ENCODE assay signal across 9 cellular contexts in the genomic region with DNA sequence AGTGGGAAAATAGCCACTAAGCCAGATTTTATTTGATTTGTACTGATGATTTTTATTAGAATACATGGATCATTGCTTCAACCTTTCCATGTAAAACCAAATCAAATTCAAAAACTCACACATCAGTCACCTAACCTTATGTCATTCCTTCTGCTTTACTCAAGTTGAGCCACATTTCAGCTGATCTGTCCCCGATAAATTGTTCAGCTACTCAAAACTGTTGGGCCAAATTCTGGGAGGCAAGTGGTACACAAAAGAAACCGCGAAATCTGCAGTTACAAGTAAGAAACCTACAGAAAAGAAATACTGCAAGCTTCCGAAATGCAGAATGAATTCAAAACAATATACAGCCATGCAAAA.
DNase-seq lines count a peak whose midpoint lies in the region; ATAC-seq and TF ChIP-seq lines count a peak whose summit lies in the region.
"Had no signal": no experiment of that assay in that cellular context is flagged by ENCODE, and none has a peak within 500 bp of the region (broad histone marks: within the 10 kb centered on the region; RNA-seq: fewer than 3 reads in every experiment).

No MANE protein-coding gene starts in this region.

- H3K4me2 ChIP-seq in PC-3 (ENCODE audit: low read length) = peak overlapping the region; percentile 78

- peak overlapping the region; percentile 77; the same call in 1 of the 2 replicates for H2AFZ ChIP-seq in PC-3 (ENCODE audit: low read length)

- H4K20me1 ChIP-seq in PC-3 (ENCODE audit: low read length) = no peaks in the 10 kb centered on the region

- CTCF ChIA-PET in PC-3 (lab: Charles Lee) = no interaction called here
- CTCF ChIA-PET in Calu3 (lab: Charles Lee) = no interaction called here

- H3K9me3 Mint-ChIP-seq in CD4-positive, CD25-positive, alpha-beta regulatory T cell = peaks cover 0 to 3% (median 0%) of the 10 kb centered on the region in 7 donors
- no peaks in the 10 kb centered on the region for H3K9me3 Mint-ChIP-seq in Calu3 (ENCODE audit: low read depth, unreplicated experiment)

- H3K9me2 ChIP-seq in PC-3 (replicated peaks; ENCODE audit: low read length) = no peaks in the 10 kb centered on the region

- H3K9ac ChIP-seq in PC-3 (ENCODE audit: low read length) (no peak overlapping the region), rectal smooth muscle tissue (ENCODE audit: low read length) (no peak overlapping the region)

- H3K4me3 ChIP-seq in CD4-positive, CD25-positive, alpha-beta regulatory T cell (ENCODE audit: low read depth, low read length) = no peak overlapping the region
- peak overlapping the region; percentile 64; the same call in 1 of the 2 replicates for H3K4me3 ChIP-seq in PC-3 (ENCODE audit: low read length)
- H3K4me3 ChIP-seq in fibroblast of pulmonary artery (replicated peaks; ENCODE audit: low read depth, low read length) = peak overlapping the region; percentile 62
- peak overlapping the region; percentile 68 for H3K4me3 ChIP-seq in rectal smooth muscle tissue (ENCODE audit: low read length)

- no peak for DNase-seq in CD4-positive, CD25-positive, alpha-beta regulatory T cell
- no peak for DNase-seq in PC-3
- no peak for DNase-seq in fibroblast of pulmonary artery (ENCODE audit: low read depth)
- no peak for DNase-seq in Calu3
- DNase-seq in T-helper 1 cell = no peak
- no peak for DNase-seq in NOMO-1 (lab: John Stamatoyannopoulos, UW; ENCODE audit: unreplicated experiment in 2 of 2)
- DNase-seq in germinal center (ENCODE audit: low spot score) = no peak

- H3K4me3 Mint-ChIP-seq in CD4-positive, CD25-positive, alpha-beta regulatory T cell = peak overlapping the region in 2 of 4 donors; percentile 17 to 57
- no peak overlapping the region for H3K4me3 Mint-ChIP-seq in Calu3 (ENCODE audit: low read depth, unreplicated experiment)

- H3K27me3 Mint-ChIP-seq in CD4-positive, CD25-positive, alpha-beta regulatory T cell = peaks cover 3% of the 10 kb centered on the region
- H3K27me3 Mint-ChIP-seq in Calu3 (ENCODE audit: unreplicated experiment) = no peaks in the 10 kb centered on the region

- no peaks in the 10 kb centered on the region for H3K27me3 ChIP-seq in CD4-positive, CD25-positive, alpha-beta regulatory T cell (ENCODE audit: control insufficient read depth, insufficient read depth, low read length)
- H3K27me3 ChIP-seq in PC-3 (ENCODE audit: low read length) (no peaks in the 10 kb centered on the region), rectal smooth muscle tissue (ENCODE audit: control insufficient read depth, insufficient read depth, low read length) (no peaks in the 10 kb centered on the region)

- POLR2A ChIA-PET in PC-3 (lab: Charles Lee; ENCODE audit: unreplicated experiment) = no interaction called here

- H3K79me2 ChIP-seq in PC-3 (ENCODE audit: low read length) = no peaks in the 10 kb centered on the region

- intact Hi-C loops in PC-3 (cut with micrococcal nuclease) = no loop called here
- intact Hi-C loops in Calu3 (cut with micrococcal nuclease; ENCODE audit: unreplicated experiment) = no loop called here

- H3K27ac ChIP-seq in CD4-positive, CD25-positive, alpha-beta regulatory T cell (ENCODE audit: insufficient read depth, low read length, poor library complexity, severe bottlenecking) = no peak overlapping the region
- H3K27ac ChIP-seq in PC-3 (ENCODE audit: low read length) (no peak overlapping the region), rectal smooth muscle tissue (ENCODE audit: low read depth, low read length) (peak overlapping the region; percentile 81)

- no peaks in the 10 kb centered on the region for H3K4me1 ChIP-seq in CD4-positive, CD25-positive, alpha-beta regulatory T cell (ENCODE audit: control insufficient read depth, insufficient read depth, low read length, poor library complexity, severe bottlenecking)
- H3K4me1 ChIP-seq in PC-3 (ENCODE audit: insufficient read depth, low read length) (0 out of 2 replicates have a peak, but pooled peaks cover 10% of the 10 kb centered on the region), rectal smooth muscle tissue (ENCODE audit: control insufficient read depth, insufficient read depth, low read length) (peaks cover 6% of the 10 kb centered on the region)

- ATAC-seq in CD4-positive, CD25-positive, alpha-beta regulatory T cell (ENCODE audit: low read depth in 2 of 2) = no peak
- ATAC-seq in PC-3 = no peak
- ATAC-seq: Panc1 had no signal

- H3K27ac Mint-ChIP-seq in CD4-positive, CD25-positive, alpha-beta regulatory T cell = peak overlapping the region in 2 of 3 donors; percentile 81 to 95
- no peak overlapping the region for H3K27ac Mint-ChIP-seq in Calu3 (ENCODE audit: unreplicated experiment)

- H3F3A ChIP-seq in PC-3 (ENCODE audit: low read length, unreplicated experiment) = no peaks in the 10 kb centered on the region

- H3K9me3 ChIP-seq in CD4-positive, CD25-positive, alpha-beta regulatory T cell (ENCODE audit: control insufficient read depth in 2 of 2, low read length in 2 of 2) = no peaks in the 10 kb centered on the region
- H3K9me3 ChIP-seq in PC-3 (ENCODE audit: low read length) = no peaks in the 10 kb centered on the region

- no peaks in the 10 kb centered on the region for H3K36me3 Mint-ChIP-seq in CD4-positive, CD25-positive, alpha-beta regulatory T cell
- H3K36me3 Mint-ChIP-seq in Calu3 (ENCODE audit: insufficient read depth, unreplicated experiment) = no peaks in the 10 kb centered on the region

- TF ChIP-seq CTCF in PC-3 (conservative IDR thresholded peaks at IDR 0.05; ENCODE audit: low read depth, low read length) = no peak
- no peak for TF ChIP-seq CTCF in fibroblast of pulmonary artery (IDR thresholded peaks at IDR 0.05; ENCODE audit: low read length, missing control alignments)
- TF ChIP-seq CTCF in Calu3 (IDR thresholded peaks at IDR 0.05; ENCODE audit: unreplicated experiment) = no peak

- BruUV-seq in PC-3 (replicated peaks; lab: Mats Ljungman, UMichigan) = no TSS peak
- BruUV-seq in Calu3 (replicated peaks; lab: Mats Ljungman, UMichigan) = no TSS peak

- no peaks in the 10 kb centered on the region for H3K36me3 ChIP-seq in CD4-positive, CD25-positive, alpha-beta regulatory T cell (ENCODE audit: control insufficient read depth, insufficient read depth, low read length)
- no peaks in the 10 kb centered on the region for H3K36me3 ChIP-seq in PC-3 (ENCODE audit: low read depth, low read length)
- no peaks in the 10 kb centered on the region for H3K36me3 ChIP-seq in rectal smooth muscle tissue (ENCODE audit: control insufficient read depth, insufficient read depth, low read length)

- peaks cover 0 to 20% (median 9%) of the 10 kb centered on the region in 4 donors for H3K4me1 Mint-ChIP-seq in CD4-positive, CD25-positive, alpha-beta regulatory T cell
- no peaks in the 10 kb centered on the region for H3K4me1 Mint-ChIP-seq in Calu3 (ENCODE audit: low read depth, unreplicated experiment)
